Comparison of ENCODE assay signal across 33 cellular contexts in the genomic region with DNA sequence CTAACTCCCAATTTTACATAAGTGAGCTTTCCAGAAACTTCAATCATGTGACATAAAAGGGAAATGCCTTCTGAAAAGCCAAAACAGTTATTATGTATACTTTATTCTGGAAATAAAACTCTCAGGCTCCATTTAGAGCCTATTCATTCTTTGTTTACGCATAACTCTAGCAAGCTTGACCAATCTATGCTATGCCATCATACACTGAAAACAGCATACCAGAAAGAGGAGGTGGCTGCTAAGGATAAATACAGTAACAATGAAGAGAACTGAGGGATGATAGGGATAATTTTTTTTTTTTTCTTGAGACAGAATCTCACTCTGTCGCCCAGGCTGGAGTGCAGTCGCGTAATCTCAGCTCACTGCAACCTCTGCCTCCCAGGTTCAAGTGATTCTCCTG. TPM values are rescaled to one million over a fixed set of nuclear protein-coding genes. Genes with fewer than 3 reads are reported as not detected.
"Had no signal": no experiment of that assay in that cellular context is flagged by ENCODE, and none has a peak within 500 bp of the region (broad histone marks: within the 10 kb centered on the region; RNA-seq: fewer than 3 reads in every experiment).

No MANE protein-coding gene starts in this region.

- H3K27me3 ChIP-seq: colonic mucosa, esophagus squamous epithelium, gastrocnemius medialis, left lung, ovary, sigmoid colon, spleen, suprapubic skin had no signal

- H3K27ac ChIP-seq: colonic mucosa, esophagus squamous epithelium, gastrocnemius medialis, left lung, ovary, psoas muscle, sigmoid colon, skin epidermis, spleen, suprapubic skin had no signal

- H3K4me1 ChIP-seq: colonic mucosa, esophagus squamous epithelium, gastrocnemius medialis, left lung, psoas muscle, sigmoid colon, spleen, suprapubic skin had no signal

- H3K9me3 ChIP-seq: colonic mucosa, esophagus squamous epithelium, gastrocnemius medialis, left lung, ovary, psoas muscle, sigmoid colon, spleen, suprapubic skin had no signal

- H3K36me3 ChIP-seq: colonic mucosa, esophagus squamous epithelium, gastrocnemius medialis, left lung, ovary, sigmoid colon, spleen, suprapubic skin had no signal

- DNase-seq: colonic mucosa; dermis blood vessel endothelial cell; effector memory CD4-positive, alpha-beta T cell; esophagus squamous epithelium; gastrocnemius medialis; head of caudate nucleus; kidney; left cardiac atrium; left lung; mesendoderm; natural killer cell; occipital lobe; ovary; posterior cingulate gyrus; psoas muscle; right cardiac atrium; sigmoid colon; spleen; stimulated activated CD4-positive, alpha-beta T cell treated with anti-CD3 and anti-CD28 coated beads, Interleukin-15, amount 100 ng/mL, for 24 hours; stimulated activated CD4-positive, alpha-beta T cell treated with anti-CD3 and anti-CD28 coated beads, Interleukin-2, amount 100 ng/mL, for 48 hours; stimulated activated naive CD4-positive, alpha-beta T cell; stimulated activated naive CD8-positive, alpha-beta T cell treated with anti-CD3 and anti-CD28 coated beads, Interleukin-15, amount 100 ng/mL, for 72 hours; trophoblast cell had no signal

- H3K4me3 ChIP-seq: colonic mucosa, esophagus squamous epithelium, gastrocnemius medialis, left lung, ovary, psoas muscle, sigmoid colon, skin epidermis, spleen, suprapubic skin had no signal

- ATAC-seq: gastrocnemius medialis; left cardiac atrium; left lung; natural killer cell; psoas muscle; right cardiac atrium; stimulated activated naive CD8-positive, alpha-beta T cell treated with anti-CD3 and anti-CD28 coated beads, Interleukin-15, amount 100 ng/mL, for 72 hours had no signal

RNA-seq across cellular contexts. Expression of a gene that starts 24.4 kb away (rescaled TPM):
- total RNA-seq: gastrocnemius medialis had no signal

RNA-seq across cellular contexts. Expression of a gene that starts 50.1 kb away (rescaled TPM):
- total RNA-seq: chondrocyte, colonic mucosa, dermis blood vessel endothelial cell, endothelial cell of umbilical vein, epithelial cell of proximal tubule, fibroblast of villous mesenchyme, gastrocnemius medialis, glomerular endothelial cell, kidney, left cardiac atrium, left lung, lower leg skin, lung microvascular endothelial cell, natural killer cell, occipital lobe, ovary, right cardiac atrium, sigmoid colon, spleen, urinary bladder had no signal
- polyA plus RNA-seq: endothelial cell of umbilical vein, ovary, right cardiac atrium, urinary bladder had no signal
